ENCODE assay signal across 10 cellular contexts in genomic region chr10:44517635-44518034, GRCh38.
DNase-seq lines count a peak whose midpoint lies in the region; ATAC-seq and TF ChIP-seq lines count a peak whose summit lies in the region.
"Had no signal": no experiment of that assay in that cellular context is flagged by ENCODE, and none has a peak within 500 bp of the region (broad histone marks: within the 10 kb centered on the region; RNA-seq: fewer than 3 reads in every experiment).

No MANE protein-coding gene starts in this region.

- TF ChIP-seq CTCF in choroid plexus epithelial cell (conservative IDR thresholded peaks at IDR 0.05; ENCODE audit: low read depth, low read length), result peak; percentile 44

- no peak overlapping the region for H3K4me3 ChIP-seq in choroid plexus epithelial cell (ENCODE audit: low read depth, low read length)

- TF ChIP-seq POLR2A in GM18505 (IDR thresholded peaks at IDR 0.05; ENCODE audit: borderline replicate concordance, extremely low read depth, insufficient read depth, insufficient read length), result no peak

- DNase-seq in stimulated activated CD4-positive, alpha-beta T cell treated with anti-CD3 and anti-CD28 coated beads, Interleukin-1b, Interleukin-23, amount 100 ng/mL, for 48 hours, result peak; percentile 2
- DNase-seq in stimulated activated CD4-positive, alpha-beta T cell treated with anti-CD3 and anti-CD28 coated beads, Interleukin-4, amount 100 ng/mL, for 4 hours, result no peak
- peak; percentile 4 to 22 for DNase-seq in Kasumi-1 (lab: John Stamatoyannopoulos, UW)
- no peak for DNase-seq in choroid plexus epithelial cell (ENCODE audit: low read depth)
- no peak for DNase-seq in mesenteric fat pad (ENCODE audit: low spot score)
- no peak for DNase-seq in NCI-H69 (lab: John Stamatoyannopoulos, UW)
- DNase-seq: foreskin melanocyte, NCI-H1092 treated with DMSO at 0.1 percent for 48 hours had no signal

- ATAC-seq in GM18505 (IDR thresholded peaks at IDR 0.05; ENCODE audit: unreplicated experiment), result no peak
- ATAC-seq in HG02763 (IDR thresholded peaks at IDR 0.05; ENCODE audit: unreplicated experiment), result no peak

Comparison
In these comparisons a context has a peak if more than half of its experiments do, and no peak if none do; other contexts are left out.
1. DNase-seq: peak in stimulated activated CD4-positive, alpha-beta T cell treated with anti-CD3 and anti-CD28 coated beads, Interleukin-1b, Interleukin-23, amount 100 ng/mL, for 48 hours (single experiment) and Kasumi-1 (2 of 2); none in stimulated activated CD4-positive, alpha-beta T cell treated with anti-CD3 and anti-CD28 coated beads, Interleukin-4, amount 100 ng/mL, for 4 hours (0 of 2), choroid plexus epithelial cell (single experiment), mesenteric fat pad (single experiment) and NCI-H69 (single experiment).